25 cellular contexts compared by ENCODE assay signal in genomic region chr7:141335164-141335563, GRCh38.
"Had no signal": no experiment of that assay in that cellular context is flagged by ENCODE, and none has a peak within 500 bp of the region (broad histone marks: within the 10 kb centered on the region; RNA-seq: fewer than 3 reads in every experiment).

No MANE protein-coding gene starts in this region.

- FAIRE-seq: keratinocyte, small intestine, urothelium cell line had no signal

- H3K9ac ChIP-seq: neural progenitor cell had no signal

- H3K4me1 ChIP-seq: esophagus squamous epithelium, gastroesophageal sphincter, lower lobe of right lung, neural progenitor cell, stomach had no signal

- H2AFZ ChIP-seq: neural progenitor cell had no signal

- H3K36me3 ChIP-seq: esophagus squamous epithelium, gastroesophageal sphincter, left ventricle myocardium inferior, lower lobe of right lung, neural progenitor cell, ovary, right atrium auricular region, stomach had no signal

- H3K4me3 ChIP-seq: esophagus squamous epithelium, gastroesophageal sphincter, left ventricle myocardium inferior, lower lobe of right lung, neural progenitor cell, ovary, right atrium auricular region, stomach had no signal

- H3K27ac ChIP-seq: epithelial cell of prostate, esophagus squamous epithelium, gastroesophageal sphincter, left ventricle myocardium inferior, lower lobe of right lung, neural progenitor cell, ovary, right atrium auricular region, stomach had no signal

- DNase-seq: effector memory CD4-positive, alpha-beta T cell; esophagus squamous epithelium; foreskin fibroblast; glutamatergic neuron; immature natural killer cell; left cardiac atrium; left ventricle myocardium inferior; lower lobe of right lung; midbrain; nucleus accumbens; ovary; small intestine; stimulated activated CD4-positive, alpha-beta T cell treated with anti-CD3 and anti-CD28 coated beads, Interleukin-12 subunit alpha, Interleukin-12 subunit beta, amount 100 ng/mL, for 4 hours; stimulated activated naive CD4-positive, alpha-beta T cell; stomach; substantia nigra; trophoblast cell had no signal

- H3K4me1 Mint-ChIP-seq: immature natural killer cell, memory B cell had no signal

- H3K36me3 Mint-ChIP-seq: immature natural killer cell; memory B cell; natural killer cell treated with Interleukin-12 subunit alpha and Interleukin-12 subunit beta and Interleukin-15 and Interleukin-18, amount 100 ng/mL, for 72 hours had no signal

- H3K27me3 ChIP-seq: esophagus squamous epithelium, gastroesophageal sphincter, neural progenitor cell, ovary, right atrium auricular region, stomach had no signal

- H3K9me3 ChIP-seq: esophagus squamous epithelium, left ventricle myocardium inferior, lower lobe of right lung, ovary, right atrium auricular region had no signal

- H3K4me3 Mint-ChIP-seq: immature natural killer cell; memory B cell; natural killer cell treated with Interleukin-12 subunit alpha and Interleukin-12 subunit beta and Interleukin-15 and Interleukin-18, amount 100 ng/mL, for 72 hours; neural progenitor cell had no signal

- H3K9me3 Mint-ChIP-seq: natural killer cell treated with Interleukin-12 subunit alpha and Interleukin-12 subunit beta and Interleukin-15 and Interleukin-18, amount 100 ng/mL, for 72 hours had no signal

- H3K27ac Mint-ChIP-seq: immature natural killer cell; memory B cell; natural killer cell treated with Interleukin-12 subunit alpha and Interleukin-12 subunit beta and Interleukin-15 and Interleukin-18, amount 100 ng/mL, for 72 hours; neural progenitor cell had no signal

- H3K4me2 ChIP-seq: neural progenitor cell had no signal
